9 cellular contexts compared by ENCODE assay signal in the genomic region with DNA sequence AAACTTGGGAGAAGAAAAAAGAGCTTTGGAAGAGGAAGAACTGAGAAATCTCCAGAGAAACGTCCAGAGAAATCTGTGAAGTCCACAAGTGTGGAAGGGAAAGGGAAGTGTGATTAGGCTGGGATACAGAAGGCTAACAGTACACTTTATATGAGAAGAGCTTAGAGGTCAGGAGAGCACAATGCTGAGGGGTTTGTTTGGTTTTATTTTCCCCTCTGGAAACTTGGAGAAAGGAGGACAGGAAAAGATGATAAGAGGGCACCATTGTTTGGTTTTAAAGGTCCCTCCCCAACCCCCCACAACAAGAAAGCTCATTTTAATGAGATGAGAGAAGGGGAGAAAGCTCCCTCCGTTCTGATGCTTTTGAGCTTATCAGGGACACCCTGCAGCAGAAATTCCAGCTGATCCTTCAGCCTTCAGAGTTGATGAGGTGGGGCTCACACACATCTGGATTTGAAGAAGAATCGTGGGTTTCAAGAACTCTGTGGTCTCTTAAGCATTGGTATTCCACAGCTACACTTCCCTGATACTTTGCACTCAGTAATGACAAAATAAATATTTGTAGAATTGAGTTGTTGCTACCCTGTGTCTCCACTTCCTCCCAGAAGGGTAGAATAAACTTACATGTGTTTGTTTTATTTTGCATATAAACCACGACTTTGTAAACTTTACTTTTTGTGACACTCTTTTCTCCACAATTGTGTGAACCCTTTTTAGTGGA. TPM values are rescaled to one million over a fixed set of nuclear protein-coding genes. Genes with fewer than 3 reads are reported as not detected.
A peak's percentile ranks its signal among the peaks of the same experiment; 100 is the strongest.
DNase-seq lines count a peak whose midpoint lies in the region; ATAC-seq and TF ChIP-seq lines count a peak whose summit lies in the region.
"Had no signal": no experiment of that assay in that cellular context is flagged by ENCODE, and none has a peak within 500 bp of the region (broad histone marks: within the 10 kb centered on the region; RNA-seq: fewer than 3 reads in every experiment).

No MANE protein-coding gene starts in this region.

- intact Hi-C loops in IMR-90 (cut with micrococcal nuclease): loop anchor here (1.0 to 10.0 kb wide), 3 partner anchors 32 to 223 kb away; partner anchors contain the start of gene SYNCRIP

- CTCF ChIA-PET in IMR-90 (lab: Yijun Ruan, JAX): interaction anchor here (0.6 to 2.3 kb wide), 7 partner anchors 31 to 1029 kb away, joined by 3 to 10 read pairs (median 4); no protein-coding TSS in a partner anchor

- ATAC-seq in IMR-90 (ENCODE audit: low read depth): no peak
- ATAC-seq in naive B cell (ENCODE audit: low read depth in 2 of 2): no peak
- ATAC-seq in HG03175 (IDR thresholded peaks at IDR 0.05; ENCODE audit: unreplicated experiment): no peak
- no peak for ATAC-seq in GM19455 (IDR thresholded peaks at IDR 0.05; ENCODE audit: unreplicated experiment)

- H2BK20ac ChIP-seq in IMR-90 (ENCODE audit: low read depth, low read length): 0 out of 2 replicates have a peak overlapping the region, but pooled peaks have one; percentile 64

- H3K4me3 ChIP-seq in AG10803 (ENCODE audit: low read length): peak overlapping the region; percentile 88
- H3K4me3 ChIP-seq in IMR-90 (ENCODE audit: insufficient read depth, low read depth, low read length): peak overlapping the region; percentile 97
- peak overlapping the region; percentile 89 for H3K4me3 ChIP-seq in choroid plexus epithelial cell (ENCODE audit: low read depth, low read length)

- peaks cover 34% of the 10 kb centered on the region for H3K4me1 ChIP-seq in IMR-90 (ENCODE audit: control insufficient read depth, insufficient read depth, low read length)

- H3K9ac ChIP-seq in IMR-90 (ENCODE audit: low read depth, low read length): peak overlapping the region; percentile 93

- H3K4me1 Mint-ChIP-seq in naive B cell: peaks cover 33 to 82% (median 73%) of the 10 kb centered on the region in 3 donors

- no peaks in the 10 kb centered on the region for H3K9me3 Mint-ChIP-seq in naive B cell

- H2BK15ac ChIP-seq in IMR-90 (ENCODE audit: low read depth, low read length): no peak overlapping the region

- DNase-seq in AG10803 (ENCODE audit: low read depth) (no peak), IMR-90 (no peak), choroid plexus epithelial cell (ENCODE audit: low read depth) (no peak), naive B cell (no peak), cerebellar cortex (ENCODE audit: low spot score) (no peak), cerebellar nuclear complex (lab: John Stamatoyannopoulos, UW) (no peak)
- DNase-seq: activated gamma-delta T cell treated with Interleukin-2 at 50 U/mL for 16 hours had no signal

- no peak overlapping the region for H2AK5ac ChIP-seq in IMR-90 (ENCODE audit: low read depth, low read length)

- H3K18ac ChIP-seq in IMR-90 (ENCODE audit: low read depth, low read length): peak overlapping the region; percentile 92

- H4K20me1 ChIP-seq in IMR-90 (ENCODE audit: insufficient read depth, low read length): peaks cover 42% of the 10 kb centered on the region

- no TSS peak for BruUV-seq in IMR-90 (replicated peaks; lab: Mats Ljungman, UMichigan)

- in situ Hi-C loops in IMR-90 (cut with MboI; ENCODE audit: low sequenced_read_pairs): loop anchor here (10.0 kb wide), 1 partner anchor 223 kb away; no protein-coding TSS in a partner anchor

- H4K8ac ChIP-seq in IMR-90 (ENCODE audit: low read depth in 2 of 2, low read length in 2 of 2): peak overlapping the region in 1 of 2 experiments; percentile 53; a peak in 2 of 4 replicates

- peaks cover 16 to 54% of the 10 kb centered on the region in 2 experiments for H3K79me1 ChIP-seq in IMR-90 (ENCODE audit: low read depth in 1 of 2, low read length in 2 of 2)

- POLR2A ChIA-PET in IMR-90 (lab: Charles Lee; ENCODE audit: unreplicated experiment): interaction anchor here (3.8 kb wide), 1 partner anchor 48 kb away, joined by 40 read pairs; no protein-coding TSS in a partner anchor

- WGBS in IMR-90 (ENCODE audit: extremely low coverage in 2 of 2, insufficient read length in 1 of 2), 2 experiments: 0% methylated on average over 1 of the region's 4 CpGs; no CpG with 5 or more reads in 1 of the 2 experiments

- H3K9me3 ChIP-seq in IMR-90 (ENCODE audit: control insufficient read depth, insufficient read depth, low read length): no peaks in the 10 kb centered on the region

- H4K91ac ChIP-seq in IMR-90 (ENCODE audit: insufficient read depth, low read depth, low read length): peak overlapping the region; percentile 26; the same call in 1 of the 2 replicates

- TF ChIP-seq POLR2A in IMR-90 (IDR thresholded peaks at IDR 0.05; ENCODE audit: low read depth, low read length): no peak; the same call in 1 of the 2 replicates

- peaks cover 0 to 4% of the 10 kb centered on the region in 2 donors for H3K36me3 Mint-ChIP-seq in naive B cell

- peak overlapping the region; percentile 97 for H3K4me2 ChIP-seq in IMR-90 (ENCODE audit: low read depth, low read length)

- peak overlapping the region; percentile 32; the same call in 1 of the 2 replicates for H4K5ac ChIP-seq in IMR-90 (ENCODE audit: low read depth, low read length)

- H3K36me3 ChIP-seq in IMR-90 (ENCODE audit: control insufficient read depth, insufficient read depth, low read length): peaks cover 7% of the 10 kb centered on the region; the same call in 1 of the 2 replicates

- no peak for TF ChIP-seq CTCF in AG10803 (conservative IDR thresholded peaks at IDR 0.05; ENCODE audit: low read length)
- no peak for TF ChIP-seq CTCF in IMR-90 (conservative IDR thresholded peaks at IDR 0.05; ENCODE audit: low read depth, low read length)
- no peak for TF ChIP-seq CTCF in choroid plexus epithelial cell (conservative IDR thresholded peaks at IDR 0.05; ENCODE audit: low read depth, low read length)

- H2AFZ ChIP-seq in IMR-90 (replicated peaks; ENCODE audit: low read length, poor library complexity): no peak overlapping the region

- H3K56ac ChIP-seq in IMR-90 (ENCODE audit: extremely low read depth, insufficient read depth, low read length): peak overlapping the region; percentile 33

- dilution Hi-C loops in IMR-90 (cut with HindIII; ENCODE audit: low sequenced_read_pairs, unreplicated experiment): no loop called here

- peak overlapping the region; percentile 97 for H2BK5ac ChIP-seq in IMR-90 (ENCODE audit: low read depth, low read length, poor library complexity, severe bottlenecking)

- no peak for TF ChIP-seq RAD21 in IMR-90 (IDR thresholded peaks at IDR 0.05; ENCODE audit: low read length)

- peaks cover 0 to 43% (median 7%) of the 10 kb centered on the region in 3 donors for H3K27me3 Mint-ChIP-seq in naive B cell

- peak overlapping the region; percentile 86 to 100 (median 100) for H3K4me3 Mint-ChIP-seq in naive B cell

- H3K4ac ChIP-seq in IMR-90 (ENCODE audit: low read depth, low read length): peak overlapping the region; percentile 67; the same call in 1 of the 2 replicates

- H3K27ac ChIP-seq in IMR-90 (ENCODE audit: insufficient read depth, low read length): peak overlapping the region; percentile 38

- H3K27ac Mint-ChIP-seq in naive B cell: peak overlapping the region in 5 of 6 donors; percentile 61 to 98 (median 96)

- H2AK9ac ChIP-seq in IMR-90 (replicated peaks; ENCODE audit: low read depth, low read length, poor library complexity): peak overlapping the region; percentile 20

- H3K27me3 ChIP-seq in IMR-90 (ENCODE audit: control insufficient read depth, insufficient read depth, low read length): no peaks in the 10 kb centered on the region

- peak overlapping the region; percentile 60; the same call in 1 of the 2 replicates for H2BK120ac ChIP-seq in IMR-90 (ENCODE audit: low read depth, low read length)

- peak overlapping the region; percentile 69 for H3K14ac ChIP-seq in IMR-90 (replicated peaks; ENCODE audit: low read depth, low read length)

- peaks cover 24% of the 10 kb centered on the region for H3K9me1 ChIP-seq in IMR-90 (ENCODE audit: insufficient read depth, low read length)

- peak overlapping the region; percentile 95 for H3K23ac ChIP-seq in IMR-90 (ENCODE audit: low read depth, low read length)

TF ChIP-seq in IMR-90, 13 proteins besides CTCF, POLR2A, EP300 and RAD21:
- no peak for TF ChIP-seq NFE2L2 (IDR thresholded peaks at IDR 0.05; ENCODE audit: low read depth, low read length)
- peak; percentile 52; the same call in 1 of the 2 replicates for TF ChIP-seq CHD1 (IDR thresholded peaks at IDR 0.05; ENCODE audit: low read depth, low read length)

RNA-seq across cellular contexts. Expression of gene NT5E, which starts 1.9 kb away (rescaled TPM):
- total RNA-seq in IMR-90 (2012; rRNA removed): 280 and 281 TPM in 2 replicates
- polyA plus RNA-seq in IMR-90 (2012; rRNA removed) (153 and 178 TPM in 2 replicates), naive B cell (ENCODE audit: low read depth in 6 of 6) (100 to 1,000 TPM in 5 of 6 donors, 10 to 100 TPM in 1; 97.8 to 211 (median 131) TPM)
- polyA plus RNA-seq in IMR-90 (2012; cell fraction: cytosol; rRNA removed): 55.3 and 126 TPM in 2 replicates
- 66.2 and 102 TPM in 2 replicates for polyA plus RNA-seq in IMR-90 (2012; cell fraction: nucleus; rRNA removed; ENCODE audit: low replicate concordance)
